ENCODE assay signal across 8 cellular contexts in genomic region chr12:104957388-104958008, GRCh38.
DNase-seq lines count a peak whose midpoint lies in the region; ATAC-seq lines count a peak whose summit lies in the region.

No MANE protein-coding gene starts in this region.

- peak overlapping the region; percentile 84 for H3K4me3 Mint-ChIP-seq in T-helper 1 cell treated with Interleukin-12 subunit alpha and Interleukin-12 subunit beta and Interleukin-4 antibody, amounts not matched to agents 30 μg/mL and 1 μg/mL, for 36 hours
- H3K4me3 Mint-ChIP-seq in central memory CD8-positive, alpha-beta T cell = peak overlapping the region; percentile 95
- peak overlapping the region; percentile 90 for H3K4me3 Mint-ChIP-seq in memory B cell

- ATAC-seq in HG03378 (IDR thresholded peaks at IDR 0.05; ENCODE audit: unreplicated experiment) (peak; percentile 10), memory B cell (ENCODE audit: low read depth) (peak; percentile 21), HG02610 (IDR thresholded peaks at IDR 0.05; ENCODE audit: unreplicated experiment) (no peak)
- ATAC-seq in central memory CD8-positive, alpha-beta T cell (replicated peaks; ENCODE audit: extremely low read depth, poor library complexity, severe bottlenecking) = peak; percentile 41

- peak; percentile 35 for DNase-seq in NK-92 treated with Interleukin-12 subunit alpha and Interleukin-12 subunit beta, amount 100 ng/mL, for 24 hours (lab: John Stamatoyannopoulos, UW)
- no peak for DNase-seq in NK-92 (lab: John Stamatoyannopoulos, UW; ENCODE audit: unreplicated experiment)
- DNase-seq in central memory CD8-positive, alpha-beta T cell (ENCODE audit: low spot score in 2 of 2) = peak in 1 of 2 donors; percentile 17
- DNase-seq in memory B cell (ENCODE audit: low spot score in 2 of 2) = peak in 1 of 2 donors; percentile 30
- DNase-seq in stimulated activated naive CD4-positive, alpha-beta T cell treated with Interleukin-2 at 50 U/mL for 16 hours (lab: John Stamatoyannopoulos, UW) = peak; percentile 10

- peaks cover 51% of the 10 kb centered on the region for H3K27me3 Mint-ChIP-seq in T-helper 1 cell treated with Interleukin-12 subunit alpha and Interleukin-12 subunit beta and Interleukin-4 antibody, amounts not matched to agents 30 μg/mL and 1 μg/mL, for 36 hours (ENCODE audit: low read depth)
- peaks cover 7% of the 10 kb centered on the region for H3K27me3 Mint-ChIP-seq in central memory CD8-positive, alpha-beta T cell
- peaks cover 4% of the 10 kb centered on the region for H3K27me3 Mint-ChIP-seq in memory B cell

- no peaks in the 10 kb centered on the region for H3K36me3 Mint-ChIP-seq in T-helper 1 cell treated with Interleukin-12 subunit alpha and Interleukin-12 subunit beta and Interleukin-4 antibody, amounts not matched to agents 30 μg/mL and 1 μg/mL, for 36 hours (ENCODE audit: low read depth)
- H3K36me3 Mint-ChIP-seq in central memory CD8-positive, alpha-beta T cell (ENCODE audit: insufficient read depth) = peaks cover 8% of the 10 kb centered on the region
- no peaks in the 10 kb centered on the region for H3K36me3 Mint-ChIP-seq in memory B cell

- H3K27ac Mint-ChIP-seq in T-helper 1 cell treated with Interleukin-12 subunit alpha and Interleukin-12 subunit beta and Interleukin-4 antibody, amounts not matched to agents 30 μg/mL and 1 μg/mL, for 36 hours = peak overlapping the region; percentile 73
- H3K27ac Mint-ChIP-seq in central memory CD8-positive, alpha-beta T cell (ENCODE audit: low read depth) = peak overlapping the region; percentile 91
- H3K27ac Mint-ChIP-seq in memory B cell = peak overlapping the region; percentile 85

- H3K9me3 Mint-ChIP-seq in T-helper 1 cell treated with Interleukin-12 subunit alpha and Interleukin-12 subunit beta and Interleukin-4 antibody, amounts not matched to agents 30 μg/mL and 1 μg/mL, for 36 hours = no peaks in the 10 kb centered on the region
- H3K9me3 Mint-ChIP-seq in central memory CD8-positive, alpha-beta T cell = no peaks in the 10 kb centered on the region
- no peaks in the 10 kb centered on the region for H3K9me3 Mint-ChIP-seq in memory B cell

- peaks cover 30% of the 10 kb centered on the region for H3K4me1 Mint-ChIP-seq in T-helper 1 cell treated with Interleukin-12 subunit alpha and Interleukin-12 subunit beta and Interleukin-4 antibody, amounts not matched to agents 30 μg/mL and 1 μg/mL, for 36 hours (ENCODE audit: low read depth)
- H3K4me1 Mint-ChIP-seq in central memory CD8-positive, alpha-beta T cell = peaks cover 23% of the 10 kb centered on the region
- H3K4me1 Mint-ChIP-seq in memory B cell = peaks cover 16% of the 10 kb centered on the region
